In the genomic region with DNA sequence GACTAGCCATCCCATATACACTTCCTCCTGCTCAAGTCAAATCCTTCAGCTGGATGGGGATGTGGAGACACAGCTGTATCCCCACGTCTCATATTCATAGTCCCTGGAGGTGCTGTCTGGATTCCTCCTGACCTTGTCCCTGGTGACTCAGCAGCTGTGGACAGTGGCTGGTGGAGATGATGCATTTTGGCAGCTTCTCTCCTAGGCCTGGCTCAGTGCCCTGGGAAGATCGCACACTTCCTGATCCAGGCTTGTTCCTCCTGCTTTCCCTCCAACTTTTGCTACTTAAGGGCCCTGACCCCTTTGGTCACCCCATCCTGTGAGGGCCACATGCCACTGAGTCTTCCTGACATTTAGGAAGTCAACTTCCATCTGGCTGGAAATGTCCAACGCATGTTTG, we compare ENCODE assay signal across 15 cellular contexts. TPM values are rescaled to one million over a fixed set of nuclear protein-coding genes. Genes with fewer than 3 reads are reported as not detected.
DNase-seq lines count a peak whose midpoint lies in the region; ATAC-seq, FAIRE-seq and TF ChIP-seq lines count a peak whose summit lies in the region.
"Had no signal": no experiment of that assay in that cellular context is flagged by ENCODE, and none has a peak within 500 bp of the region (broad histone marks: within the 10 kb centered on the region; RNA-seq: fewer than 3 reads in every experiment).

No MANE protein-coding gene starts in this region.

- no peak overlapping the region for H4K8ac ChIP-seq in H9 (replicated peaks; ENCODE audit: insufficient read length, low read depth, low read length)

- DNase-seq in LHCN-M2 (ENCODE audit: low read depth) (peak; percentile 94), choroid plexus epithelial cell (ENCODE audit: low read depth) (peak; percentile 68), keratinocyte (ENCODE audit: low read depth, low spot score) (peak; percentile 5), tibial artery (peak; percentile 47 to 74), NCI-H526 treated with DMSO at 0.1 percent for 48 hours (lab: John Stamatoyannopoulos, UW) (no peak), NCI-H1417 (lab: John Stamatoyannopoulos, UW) (no peak), H9 (no peak)
- DNase-seq: activated B cell treated with CpG ODN at 0.5 μM for 24 hours; activated T-cell treated with anti-CD3 and anti-CD28 coated beads, Interleukin-2, amount 50 U/mL, for 4 hours; COR-L47; glutamatergic neuron; NCI-H524 treated with DMSO at 0.1 percent for 48 hours had no signal

- no peak overlapping the region for H3T11ph ChIP-seq in H9 (ENCODE audit: low read length)

- H3K9me3 ChIP-seq in keratinocyte (ENCODE audit: control insufficient read depth, low read depth, low read length) (no peaks in the 10 kb centered on the region), tibial artery (no peaks in the 10 kb centered on the region), H9 (ENCODE audit: control insufficient read depth, low read depth, low read length) (no peaks in the 10 kb centered on the region)

- H3K27ac ChIP-seq in keratinocyte (ENCODE audit: control insufficient read depth, insufficient read depth, low read length) (no peak overlapping the region), tibial artery (no peak overlapping the region), H9 (ENCODE audit: insufficient read length, low read depth, low read length) (no peak overlapping the region)
- H3K27ac ChIP-seq: skin epidermis had no signal

- WGBS in H9 (ENCODE audit: extremely low coverage, insufficient read length, low lambda C conversion rate): no CpG with 5 or more reads among the region's 3 CpGs

- no peak overlapping the region for H4K91ac ChIP-seq in H9 (ENCODE audit: insufficient read length, low read depth, low read length)

- no peak overlapping the region for H2BK15ac ChIP-seq in H9 (ENCODE audit: low read depth, low read length)

- H3K9me3 Mint-ChIP-seq in H9: peaks cover 11 to 12% of the 10 kb centered on the region in 2 experiments; a peak in 4 of 5 replicates
- H3K9me3 Mint-ChIP-seq: activated B cell treated with CpG ODN at 0.5 μM for 24 hours; activated T-cell treated with anti-CD3 and anti-CD28 coated beads, Interleukin-2, amount 50 U/mL, for 4 hours had no signal

- H3K56ac ChIP-seq in H9 (ENCODE audit: insufficient read length, low read depth, low read length): no peak overlapping the region

- no peak overlapping the region for H3K4me2 ChIP-seq in keratinocyte (ENCODE audit: control insufficient read depth, extremely low read depth, insufficient read depth, low read depth, low read length)
- no peak overlapping the region for H3K4me2 ChIP-seq in H9 (ENCODE audit: insufficient read depth, insufficient read length, low read length)

- H2BK12ac ChIP-seq in H9 (ENCODE audit: insufficient read length, low read depth, low read length): no peak overlapping the region

- no peak overlapping the region for H3K4me3 Mint-ChIP-seq in H9
- H3K4me3 Mint-ChIP-seq: activated B cell treated with CpG ODN at 0.5 μM for 24 hours; activated T-cell treated with anti-CD3 and anti-CD28 coated beads, Interleukin-2, amount 50 U/mL, for 4 hours; central memory CD8-positive, alpha-beta T cell had no signal

- H3K27me3 ChIP-seq in keratinocyte (ENCODE audit: control insufficient read depth, extremely low read depth, insufficient read depth, low read length) (no peaks in the 10 kb centered on the region), tibial artery (no peaks in the 10 kb centered on the region), H9 (ENCODE audit: insufficient read depth, low read length) (no peaks in the 10 kb centered on the region)

- H3K4me3 ChIP-seq in choroid plexus epithelial cell (ENCODE audit: low read depth, low read length) (no peak overlapping the region), keratinocyte (ENCODE audit: control insufficient read depth in 2 of 3, extremely low read depth in 1 of 3, insufficient read depth in 2 of 3, low read depth in 1 of 3, low read length in 3 of 3) (no peak overlapping the region), tibial artery (no peak overlapping the region)
- H3K4me3 ChIP-seq: skin epidermis had no signal

- H3K79me2 ChIP-seq in keratinocyte (ENCODE audit: control insufficient read depth, insufficient read depth, low read length): no peaks in the 10 kb centered on the region
- no peaks in the 10 kb centered on the region for H3K79me2 ChIP-seq in H9 (ENCODE audit: insufficient read depth, low read length)

- H3K27ac Mint-ChIP-seq in H9: no peak overlapping the region
- H3K27ac Mint-ChIP-seq: activated B cell treated with CpG ODN at 0.5 μM for 24 hours had no signal

- H4K20me1 ChIP-seq in keratinocyte (ENCODE audit: control insufficient read depth, extremely low read depth, insufficient read depth, low read length): no peaks in the 10 kb centered on the region
- no peaks in the 10 kb centered on the region for H4K20me1 ChIP-seq in H9 (ENCODE audit: control insufficient read depth, insufficient read depth, insufficient read length)

- dilution Hi-C loops in keratinocyte (cut with MboI; ENCODE audit: extremely low pct_ligation_motif_present, low sequenced_read_pairs): no loop called here

- no peaks in the 10 kb centered on the region for H3K23me2 ChIP-seq in H9 (ENCODE audit: insufficient read length, low read depth, low read length, poor library complexity, severe bottlenecking)

- H3K36me3 ChIP-seq in keratinocyte (ENCODE audit: control insufficient read depth in 2 of 2, extremely low read depth in 1 of 2, insufficient read depth in 2 of 2, low read length in 2 of 2) (no peaks in the 10 kb centered on the region), tibial artery (no peaks in the 10 kb centered on the region)

- no peak overlapping the region for H3K23ac ChIP-seq in H9 (ENCODE audit: insufficient read length, low read depth, low read length)

- H3K14ac ChIP-seq in H9 (ENCODE audit: insufficient read depth, low read length): no peak overlapping the region

- no peak overlapping the region for H2AK5ac ChIP-seq in H9 (ENCODE audit: insufficient read length, low read length)

- H3K9me1 ChIP-seq in keratinocyte (ENCODE audit: control insufficient read depth, extremely low read depth, insufficient read depth, low read length): no peaks in the 10 kb centered on the region

- TF ChIP-seq CTCF in choroid plexus epithelial cell (conservative IDR thresholded peaks at IDR 0.05; ENCODE audit: low read depth, low read length): no peak
- no peak for TF ChIP-seq CTCF in keratinocyte (optimal IDR thresholded peaks at IDR 0.05 in 1 of 3, IDR thresholded peaks at IDR 0.05 in 1 of 3, conservative IDR thresholded peaks at IDR 0.05 in 1 of 3; ENCODE audit: extremely low read depth in 1 of 3, insufficient read depth in 2 of 3, low read length in 3 of 3)
- TF ChIP-seq CTCF in tibial artery (IDR thresholded peaks at IDR 0.05): no peak
- no peak for TF ChIP-seq CTCF in H9 (conservative IDR thresholded peaks at IDR 0.05)

- H4K5ac ChIP-seq in H9 (ENCODE audit: insufficient read length, low read depth, low read length): no peak overlapping the region

- no peak overlapping the region for H3K9ac ChIP-seq in keratinocyte (ENCODE audit: control insufficient read depth, extremely low read depth, insufficient read depth, low read length)
- no peak overlapping the region for H3K9ac ChIP-seq in H9 (ENCODE audit: extremely low read depth, insufficient read length, low read length)

- no peak for FAIRE-seq in keratinocyte (lab: Jason Lieb, UNC)

- ATAC-seq in HG02852 (IDR thresholded peaks at IDR 0.05; ENCODE audit: unreplicated experiment): no peak
- ATAC-seq: activated T-cell treated with anti-CD3 and anti-CD28 coated beads, Interleukin-2, amount 50 U/mL, for 4 hours had no signal

- peaks cover 12 to 14% of the 10 kb centered on the region in 2 experiments for H3K4me1 Mint-ChIP-seq in H9
- H3K4me1 Mint-ChIP-seq: activated B cell treated with CpG ODN at 0.5 μM for 24 hours; central memory CD8-positive, alpha-beta T cell had no signal

- H2BK5ac ChIP-seq in H9 (ENCODE audit: insufficient read length, low read length): no peak overlapping the region

- H2BK120ac ChIP-seq in H9 (ENCODE audit: low read depth, low read length, poor library complexity, severe bottlenecking): no peak overlapping the region

- H3K4me1 ChIP-seq in keratinocyte (ENCODE audit: control insufficient read depth, extremely low read depth, insufficient read depth, low read length) (peaks cover 4% of the 10 kb centered on the region), tibial artery (peaks cover 0 to 52% (median 19%) of the 10 kb centered on the region in 4 donors), H9 (ENCODE audit: insufficient read depth, low read length) (peaks cover 5% of the 10 kb centered on the region; the same call in 1 of the 2 replicates)

- H3K79me1 ChIP-seq in H9 (ENCODE audit: insufficient read depth, low read depth, low read length, poor library complexity, severe bottlenecking): no peaks in the 10 kb centered on the region

- no peak overlapping the region for H2AFZ ChIP-seq in keratinocyte (ENCODE audit: control insufficient read depth, low read length)
- H2AFZ ChIP-seq in H9 (ENCODE audit: low read length): no peak overlapping the region

- peaks cover 0 to 6% (median 0%) of the 10 kb centered on the region in 3 experiments; a peak in 4 of 7 replicates for H3K36me3 Mint-ChIP-seq in H9 (ENCODE audit: insufficient read depth in 1 of 3, low read depth in 3 of 3)

- no peak overlapping the region for H3K4ac ChIP-seq in H9 (ENCODE audit: low read depth, low read length)

- no peak overlapping the region for H3K18ac ChIP-seq in H9 (ENCODE audit: insufficient read length, low read depth, low read length)

- H3K27me3 Mint-ChIP-seq in H9 (ENCODE audit: low read depth): no peaks in the 10 kb centered on the region
- H3K27me3 Mint-ChIP-seq: activated B cell treated with CpG ODN at 0.5 μM for 24 hours; central memory CD8-positive, alpha-beta T cell had no signal

- intact Hi-C loops in tibial artery (cut with DNase I; ENCODE audit: low total_unique reads): no loop called here

- H2BK20ac ChIP-seq in H9 (ENCODE audit: low read depth, low read length, poor library complexity, severe bottlenecking): no peak overlapping the region

RNA-seq across cellular contexts. Expression of gene ADAMTSL3, which starts 44.4 kb away (rescaled TPM):
- total RNA-seq in LHCN-M2 (2014; rRNA removed) (under 0.01 and 0.06 TPM in 2 replicates), H9 (2021) (0.39 and 0.77 TPM in 2 replicates)
- 0.40 TPM for polyA plus RNA-seq in LHCN-M2 (2012)
- 0.01 TPM in 3 replicates for polyA plus RNA-seq in keratinocyte
- polyA plus RNA-seq in keratinocyte (2011; ENCODE audit: low read depth): not detected
- 0.01 TPM in 1 of 2 replicates, not detected in the other for polyA plus RNA-seq in keratinocyte (2011; cell fraction: cytosol; rRNA removed)
- polyA plus RNA-seq in keratinocyte (2011; cell fraction: nucleus; rRNA removed): 0.05 and 0.11 TPM in 2 replicates
- not detected in 2 replicates for polyA plus RNA-seq in keratinocyte (2012; ENCODE audit: low replicate concordance)
- 0.03 TPM in 1 of 3 replicates, not detected in the others for polyA minus RNA-seq in keratinocyte
- polyA minus RNA-seq in keratinocyte (2011; cell fraction: cytosol; rRNA and poly(A)+ RNA removed): not detected
- polyA minus RNA-seq in keratinocyte (2011; cell fraction: nucleus; rRNA and poly(A)+ RNA removed): 0.11 TPM in 1 of 2 replicates, not detected in the other
- total RNA-seq: activated B cell treated with CpG ODN at 0.5 μM for 24 hours; activated T-cell treated with anti-CD3 and anti-CD28 coated beads, Interleukin-2, amount 50 U/mL, for 4 hours had no signal

Comparison
In these comparisons a context has a peak if more than half of its experiments do, and no peak if none do; other contexts are left out.
1. DNase-seq: peak in LHCN-M2 (single experiment), choroid plexus epithelial cell (single experiment), keratinocyte (single experiment) and tibial artery (2 of 2); none in NCI-H526 treated with DMSO at 0.1 percent for 48 hours (single experiment), NCI-H1417 (0 of 3) and H9 (single experiment).